Comparison of ENCODE assay signal across 8 cellular contexts in genomic region chr17:63773272-63774140, GRCh38.
DNase-seq lines count a peak whose midpoint lies in the region; ATAC-seq and TF ChIP-seq lines count a peak whose summit lies in the region.

Gene CCDC47, minus strand, starts transcription at chr17:63773597. Its CDS starts 7,422 bp downstream, at chr17:63766175.

- DNase-seq in AG09319 (ENCODE audit: extremely low read depth, low read depth) = peak; percentile 97
- DNase-seq in NCI-H446 treated with DMSO at 0.1 percent for 48 hours (lab: John Stamatoyannopoulos, UW) = peak; percentile 97
- DNase-seq in cerebellar cortex (ENCODE audit: low spot score) = peak; percentile 100
- peak; percentile 99 for DNase-seq in iris pigment epithelial cell (ENCODE audit: low read depth)
- peak; percentile 94 to 98 for DNase-seq in stimulated activated CD4-positive, alpha-beta T cell treated with anti-CD3 and anti-CD28 coated beads, Interleukin-12 subunit alpha, Interleukin-12 subunit beta, amount 100 ng/mL, for 24 hours (ENCODE audit: low read depth in 2 of 2)

- TF ChIP-seq CTCF in AG09319 (IDR thresholded peaks at IDR 0.05; ENCODE audit: low read depth, low read length) = no peak

- ATAC-seq in GM19035 (IDR thresholded peaks at IDR 0.05; ENCODE audit: unreplicated experiment) (peak; percentile 86), HG03354 (IDR thresholded peaks at IDR 0.05; ENCODE audit: poor library complexity, severe bottlenecking, unreplicated experiment) (peak; percentile 90)
- ATAC-seq in activated CD4-positive, CD25-positive, alpha-beta regulatory T cell treated with anti-CD3 and anti-CD28 coated beads, Interleukin-2, amount 50 U/mL, for 24 hours = peak; percentile 86 to 87

Comparison
In these comparisons a context has a peak if more than half of its experiments do, and no peak if none do; other contexts are left out.
1. Peak in every context shown above with its lines: DNase-seq and ATAC-seq.